ENCODE assay signal across 8 cellular contexts in the genomic region with DNA sequence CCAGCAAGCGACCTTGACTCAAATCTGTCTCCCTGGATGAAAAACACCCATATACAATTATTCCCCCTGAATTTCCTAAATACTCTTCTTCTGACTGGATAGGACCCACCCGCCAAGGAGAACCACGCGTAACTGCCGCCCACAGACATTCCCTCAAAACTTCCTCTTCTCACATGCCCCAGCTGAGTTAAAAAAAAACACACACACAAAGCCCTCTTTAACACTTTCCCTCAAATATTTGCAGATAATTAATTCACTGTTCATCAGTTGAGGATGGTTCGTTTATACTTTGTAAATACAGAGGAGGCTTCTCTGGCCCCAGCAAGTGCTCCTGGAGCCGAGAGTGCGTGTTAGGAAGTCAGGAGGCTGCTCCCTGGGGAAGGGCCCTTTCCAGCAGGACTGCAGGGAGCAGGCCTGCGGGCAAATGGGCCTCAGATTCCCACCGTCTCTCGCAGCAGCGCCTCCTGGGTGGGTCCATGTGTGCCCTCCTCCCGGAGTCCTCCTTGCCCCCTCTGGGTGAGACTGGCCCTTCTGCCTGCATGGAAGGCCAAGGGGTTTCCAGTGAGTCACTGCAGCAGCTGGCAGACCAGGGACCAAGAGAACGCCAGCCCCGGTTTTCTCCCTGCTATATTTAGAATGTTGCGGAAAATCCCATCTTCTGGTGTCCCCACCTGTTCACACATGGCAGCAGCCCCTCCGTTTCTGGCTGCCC. TPM values are rescaled to one million over a fixed set of nuclear protein-coding genes. Genes with fewer than 3 reads are reported as not detected.
DNase-seq lines count a peak whose midpoint lies in the region; ATAC-seq and TF ChIP-seq lines count a peak whose summit lies in the region.

No MANE protein-coding gene starts in this region.

- ATAC-seq in GM18517 (IDR thresholded peaks at IDR 0.05; ENCODE audit: unreplicated experiment), result no peak
- no peak for ATAC-seq in naive thymus-derived CD4-positive, alpha-beta T cell
- no peak for ATAC-seq in HG02973 (IDR thresholded peaks at IDR 0.05; ENCODE audit: unreplicated experiment)
- ATAC-seq in HG02623 (IDR thresholded peaks at IDR 0.05; ENCODE audit: unreplicated experiment), result no peak

- H3K79me1 ChIP-seq in neuronal stem cell (ENCODE audit: low read depth, low read length), result no peaks in the 10 kb centered on the region

- H3K36me3 Mint-ChIP-seq in dendritic cell treated with granulocyte-macrophage colony-stimulating factor and Interleukin-4, amounts not matched to agents 40 ng/mL and 50 ng/mL, for 4 days (ENCODE audit: low read depth), result peaks cover 15% of the 10 kb centered on the region
- H3K36me3 Mint-ChIP-seq in naive thymus-derived CD4-positive, alpha-beta T cell, result peaks cover 0 to 3% (median 0%) of the 10 kb centered on the region in 5 donors

- no peak overlapping the region for H4K8ac ChIP-seq in neuronal stem cell (ENCODE audit: low read depth, low read length)

- no peak overlapping the region for H2AK5ac ChIP-seq in neuronal stem cell (ENCODE audit: low read depth, low read length)

- peaks cover 0 to 4% of the 10 kb centered on the region in 2 donors for H3K9me3 ChIP-seq in neuronal stem cell (replicated peaks in 1 of 2; ENCODE audit: control insufficient read depth in 2 of 2, insufficient read depth in 1 of 2, low read depth in 1 of 2, low read length in 2 of 2)
- no peaks in the 10 kb centered on the region for H3K9me3 ChIP-seq in naive thymus-derived CD4-positive, alpha-beta T cell (ENCODE audit: control insufficient read depth in 2 of 3, low read length in 3 of 3)

- no peak overlapping the region for H4K91ac ChIP-seq in neuronal stem cell (ENCODE audit: low read depth, low read length, poor library complexity)

- intact Hi-C loops in dendritic cell treated with granulocyte-macrophage colony-stimulating factor and Interleukin-4, amounts not matched to agents 40 ng/mL and 50 ng/mL, for 4 days (cut with micrococcal nuclease), result loop anchor here (5.0 to 10.0 kb wide), 2 partner anchors 47 to 81 kb away; a partner anchor contains a TSS
- intact Hi-C loops in naive thymus-derived CD4-positive, alpha-beta T cell (cut with micrococcal nuclease), result no loop called here

- peaks cover 0 to 2% of the 10 kb centered on the region in 2 donors for H3K4me1 ChIP-seq in neuronal stem cell (ENCODE audit: control insufficient read depth in 2 of 2, insufficient read depth in 1 of 2, low read depth in 1 of 2, low read length in 2 of 2)
- H3K4me1 ChIP-seq in naive thymus-derived CD4-positive, alpha-beta T cell (ENCODE audit: control insufficient read depth in 2 of 2, insufficient read depth in 2 of 2, low read length in 2 of 2), result no peaks in the 10 kb centered on the region

- H3K9ac ChIP-seq in neuronal stem cell (ENCODE audit: low read depth, low read length, poor library complexity), result no peak overlapping the region

- H2AFZ ChIP-seq in neuronal stem cell (ENCODE audit: low read length), result no peak overlapping the region

- CTCF ChIA-PET in naive thymus-derived CD4-positive, alpha-beta T cell (lab: Charles Lee), result no interaction called here

- H2BK15ac ChIP-seq in neuronal stem cell (ENCODE audit: low read length), result no peak overlapping the region

- no peak overlapping the region for H3K23ac ChIP-seq in neuronal stem cell (ENCODE audit: low read depth, low read length, poor library complexity)

- no peaks in the 10 kb centered on the region for H3K36me3 ChIP-seq in neuronal stem cell (replicated peaks in 1 of 2; ENCODE audit: control insufficient read depth in 2 of 2, insufficient read depth in 2 of 2, low read length in 2 of 2)
- H3K36me3 ChIP-seq in naive thymus-derived CD4-positive, alpha-beta T cell (ENCODE audit: control insufficient read depth in 2 of 3, insufficient read depth in 3 of 3, low read length in 3 of 3), result no peaks in the 10 kb centered on the region

- no peaks in the 10 kb centered on the region for H3K9me3 Mint-ChIP-seq in dendritic cell treated with granulocyte-macrophage colony-stimulating factor and Interleukin-4, amounts not matched to agents 40 ng/mL and 50 ng/mL, for 4 days
- peaks cover 0 to 9% (median 0%) of the 10 kb centered on the region in 11 donors for H3K9me3 Mint-ChIP-seq in naive thymus-derived CD4-positive, alpha-beta T cell

- peaks cover 81% of the 10 kb centered on the region for H3K4me1 Mint-ChIP-seq in dendritic cell treated with granulocyte-macrophage colony-stimulating factor and Interleukin-4, amounts not matched to agents 40 ng/mL and 50 ng/mL, for 4 days (ENCODE audit: low read depth)
- peaks cover 0 to 8% (median 0%) of the 10 kb centered on the region in 7 donors for H3K4me1 Mint-ChIP-seq in naive thymus-derived CD4-positive, alpha-beta T cell

- peak overlapping the region; percentile 76 for H3K18ac ChIP-seq in neuronal stem cell (ENCODE audit: low read length)

- no peak overlapping the region for H3K14ac ChIP-seq in neuronal stem cell (ENCODE audit: low read length)

- no peak overlapping the region for H2BK5ac ChIP-seq in neuronal stem cell (ENCODE audit: low read length)

- no peak overlapping the region for H2BK12ac ChIP-seq in neuronal stem cell (ENCODE audit: low read length)

- no peak overlapping the region for H3K4me3 Mint-ChIP-seq in dendritic cell treated with granulocyte-macrophage colony-stimulating factor and Interleukin-4, amounts not matched to agents 40 ng/mL and 50 ng/mL, for 4 days
- H3K4me3 Mint-ChIP-seq in naive thymus-derived CD4-positive, alpha-beta T cell, result no peak overlapping the region

- no CpG with 5 or more reads among the region's 17 CpGs for WGBS in neuronal stem cell (ENCODE audit: extremely low coverage in 2 of 2, insufficient read length in 2 of 2, insufficient replicate concordance in 1 of 2), 2 donors

- peak overlapping the region; percentile 14 for H3K4me3 ChIP-seq in GM12864 (ENCODE audit: low read depth, low read length)
- no peak overlapping the region for H3K4me3 ChIP-seq in neuronal stem cell (ENCODE audit: low read length in 2 of 2)
- no peak overlapping the region for H3K4me3 ChIP-seq in naive thymus-derived CD4-positive, alpha-beta T cell (ENCODE audit: low read length)

- no peak overlapping the region for H3K4ac ChIP-seq in neuronal stem cell (ENCODE audit: low read length)

- H3K4me2 ChIP-seq in neuronal stem cell (ENCODE audit: insufficient read depth, low read length, poor library complexity, severe bottlenecking), result no peak overlapping the region

- POLR2A ChIA-PET in naive thymus-derived CD4-positive, alpha-beta T cell (lab: Charles Lee), result no interaction called here

- no peak overlapping the region for H2BK120ac ChIP-seq in neuronal stem cell (ENCODE audit: low read depth, low read length)

- peaks cover 15% of the 10 kb centered on the region for H3K27me3 Mint-ChIP-seq in dendritic cell treated with granulocyte-macrophage colony-stimulating factor and Interleukin-4, amounts not matched to agents 40 ng/mL and 50 ng/mL, for 4 days
- H3K27me3 Mint-ChIP-seq in naive thymus-derived CD4-positive, alpha-beta T cell, result peaks cover 0 to 5% (median 0%) of the 10 kb centered on the region in 5 donors

- no peak overlapping the region for H3K27ac ChIP-seq in neuronal stem cell (replicated peaks; ENCODE audit: low read length)
- no peak overlapping the region for H3K27ac ChIP-seq in naive thymus-derived CD4-positive, alpha-beta T cell (ENCODE audit: low read depth, low read length)

- TF ChIP-seq CTCF in GM12864 (IDR thresholded peaks at IDR 0.05; ENCODE audit: low read depth, low read length, missing control alignments), result no peak

- H3K27ac Mint-ChIP-seq in dendritic cell treated with granulocyte-macrophage colony-stimulating factor and Interleukin-4, amounts not matched to agents 40 ng/mL and 50 ng/mL, for 4 days, result peak overlapping the region; percentile 68
- no peak overlapping the region for H3K27ac Mint-ChIP-seq in naive thymus-derived CD4-positive, alpha-beta T cell

- DNase-seq in GM12864 (ENCODE audit: low read depth) (no peak), NCI-H2196 treated with DMSO at 0.1 percent for 48 hours (lab: John Stamatoyannopoulos, UW; ENCODE audit: unreplicated experiment) (peak; percentile 26), neuronal stem cell (ENCODE audit: low spot score) (no peak)
- DNase-seq in naive thymus-derived CD4-positive, alpha-beta T cell, result no peak

- no peaks in the 10 kb centered on the region for H3K27me3 ChIP-seq in neuronal stem cell (ENCODE audit: control insufficient read depth in 3 of 3, insufficient read depth in 3 of 3, low read depth in 1 of 3, low read length in 3 of 3)
- H3K27me3 ChIP-seq in naive thymus-derived CD4-positive, alpha-beta T cell (ENCODE audit: control insufficient read depth in 2 of 2, insufficient read depth in 2 of 2, low read length in 2 of 2), result no peaks in the 10 kb centered on the region

RNA-seq across cellular contexts. Expression of a gene that starts 46.8 kb away (rescaled TPM):
- polyA plus RNA-seq in neuronal stem cell (2013, experiment 1 of 2), result 0.25 TPM
- 0.44 TPM for polyA plus RNA-seq in neuronal stem cell (2013, experiment 2 of 2)
- 1 to 10 TPM; 1.0 to 6.0 (median 2.1) TPM for total RNA-seq in naive thymus-derived CD4-positive, alpha-beta T cell
- polyA plus RNA-seq in naive thymus-derived CD4-positive, alpha-beta T cell, result not detected
